In genomic region chr22:26339755-26340154, GRCh38 we compare ENCODE assay signal across 19 cellular contexts.
"Had no signal": no experiment of that assay in that cellular context is flagged by ENCODE, and none has a peak within 500 bp of the region (broad histone marks: within the 10 kb centered on the region; RNA-seq: fewer than 3 reads in every experiment).

No MANE protein-coding gene starts in this region.

- H3K27ac ChIP-seq: esophagus squamous epithelium, lower lobe of right lung, ovary, right lobe of liver, stomach, thyroid gland had no signal

- H3K27me3 ChIP-seq: ovary, right lobe of liver, thyroid gland had no signal

- H3K9me3 ChIP-seq: esophagus squamous epithelium, lower lobe of right lung, ovary, right lobe of liver, stomach, thyroid gland had no signal

- DNase-seq: cortex of kidney; effector memory CD8-positive, alpha-beta T cell; erythroblast; esophagus squamous epithelium; head of caudate nucleus; left ventricle myocardium superior; lower lobe of right lung; naive thymus-derived CD8-positive, alpha-beta T cell; nephron progenitor cell; occipital lobe; ovary; right lobe of liver; stimulated activated CD4-positive, alpha-beta T cell treated with anti-CD3 and anti-CD28 coated beads, Interleukin-2, amount 100 ng/mL, for 24 hours; stimulated activated CD4-positive, alpha-beta T cell treated with anti-CD3 and anti-CD28 coated beads, Interleukin-4, amount 100 ng/mL, for 24 hours; stimulated activated naive CD4-positive, alpha-beta T cell treated with Interleukin-2 at 50 U/mL for 16 hours; stomach; thyroid gland; trophoblast cell had no signal

- H3K4me3 ChIP-seq: esophagus squamous epithelium, lower lobe of right lung, ovary, right lobe of liver, stomach, thyroid gland had no signal

- ATAC-seq: effector memory CD8-positive, alpha-beta T cell; left ventricle myocardium superior; lower lobe of right lung; naive thymus-derived CD8-positive, alpha-beta T cell; right lobe of liver; stimulated activated effector memory CD8-positive, alpha-beta T cell treated with anti-CD3 and anti-CD28 coated beads, Interleukin-12 subunit alpha, Interleukin-12 subunit beta, amount 100 ng/mL, for 72 hours had no signal

- H3K36me3 ChIP-seq: esophagus squamous epithelium, lower lobe of right lung, ovary, right lobe of liver, stomach, thyroid gland had no signal

- H3K4me1 ChIP-seq: esophagus squamous epithelium, lower lobe of right lung, right lobe of liver, stomach had no signal
